Comparison of ENCODE assay signal across 8 cellular contexts in the genomic region with DNA sequence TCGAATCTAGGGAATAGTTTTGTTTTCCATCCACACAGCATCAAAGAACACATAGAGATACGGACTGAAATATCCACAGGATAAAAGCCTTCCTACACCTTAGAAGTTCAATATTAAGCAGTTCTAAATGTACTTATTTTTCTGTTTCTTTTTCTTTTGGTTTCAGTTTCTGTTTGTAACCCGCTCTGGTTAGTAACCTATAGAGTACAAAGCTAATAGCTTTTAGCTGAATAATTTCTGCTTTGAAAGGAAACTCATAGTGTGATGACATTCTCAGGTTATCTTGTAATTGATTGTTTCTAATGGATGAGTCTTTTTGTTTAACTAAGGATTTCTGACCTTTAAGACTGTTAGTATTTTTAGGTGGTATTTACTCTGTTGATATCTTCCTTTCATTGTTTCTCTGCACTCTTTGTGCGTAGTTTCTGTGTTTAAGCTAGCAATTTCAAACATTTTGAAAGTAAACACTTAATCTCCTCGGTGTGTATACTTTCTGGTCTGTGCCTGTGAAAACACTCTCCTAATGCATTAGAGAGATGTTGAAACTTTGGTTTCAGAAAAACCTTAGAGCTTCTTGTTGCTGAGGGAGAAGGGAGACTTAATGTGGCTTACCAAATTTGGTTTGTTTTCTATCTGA.
A peak's percentile ranks its signal among the peaks of the same experiment; 100 is the strongest.
DNase-seq lines count a peak whose midpoint lies in the region; ATAC-seq, FAIRE-seq and TF ChIP-seq lines count a peak whose summit lies in the region.

No MANE protein-coding gene starts in this region.

- no peaks in the 10 kb centered on the region for H3K27me3 ChIP-seq in right lobe of liver

- H3K4me3 Mint-ChIP-seq in activated naive CD4-positive, alpha-beta T cell treated with anti-CD3 and anti-CD28 coated beads, Interleukin-2, amount 10 ng/mL, durations not matched to agents 7 days and 5 days, result peak overlapping the region; percentile 70
- H3K4me3 Mint-ChIP-seq in activated CD4-positive, alpha-beta memory T cell treated with anti-CD3 and anti-CD28 coated beads for 36 hours, result peak overlapping the region; percentile 36

- peak overlapping the region; percentile 85 for H3K27ac Mint-ChIP-seq in activated naive CD4-positive, alpha-beta T cell treated with anti-CD3 and anti-CD28 coated beads, Interleukin-2, amount 10 ng/mL, durations not matched to agents 7 days and 5 days
- no peak overlapping the region for H3K27ac Mint-ChIP-seq in activated CD4-positive, alpha-beta memory T cell treated with anti-CD3 and anti-CD28 coated beads for 36 hours

- peak overlapping the region in 2 of 3 donors; percentile 8 to 23 for H3K4me3 ChIP-seq in right lobe of liver

- no peak for TF ChIP-seq CTCF in right lobe of liver (IDR thresholded peaks at IDR 0.05)

- H3K9me3 Mint-ChIP-seq in activated naive CD4-positive, alpha-beta T cell treated with anti-CD3 and anti-CD28 coated beads, Interleukin-2, amount 10 ng/mL, durations not matched to agents 7 days and 5 days, result no peaks in the 10 kb centered on the region
- H3K9me3 Mint-ChIP-seq in activated CD4-positive, alpha-beta memory T cell treated with anti-CD3 and anti-CD28 coated beads for 36 hours, result peaks cover 8% of the 10 kb centered on the region

- no peaks in the 10 kb centered on the region for H3K4me1 ChIP-seq in right lobe of liver

- TF ChIP-seq POLR2A in right lobe of liver (IDR thresholded peaks at IDR 0.05), result no peak

- no peaks in the 10 kb centered on the region for H3K36me3 ChIP-seq in right lobe of liver

- CTCF ChIA-PET in activated naive CD4-positive, alpha-beta T cell treated with anti-CD3 and anti-CD28 coated beads, Interleukin-2, amount 10 ng/mL, durations not matched to agents 7 days and 5 days (lab: Charles Lee), result interaction anchor here (0.7 kb wide), 1 partner anchor 24 kb away, joined by 3 read pairs; no protein-coding TSS in a partner anchor
- CTCF ChIA-PET in activated CD4-positive, alpha-beta memory T cell treated with anti-CD3 and anti-CD28 coated beads for 36 hours (lab: Charles Lee), result no interaction called here

- POLR2A ChIA-PET in activated CD4-positive, alpha-beta memory T cell treated with anti-CD3 and anti-CD28 coated beads for 36 hours (lab: Charles Lee), result no interaction called here

- H3K4me1 Mint-ChIP-seq in activated naive CD4-positive, alpha-beta T cell treated with anti-CD3 and anti-CD28 coated beads, Interleukin-2, amount 10 ng/mL, durations not matched to agents 7 days and 5 days, result peaks cover 19% of the 10 kb centered on the region
- peaks cover 21% of the 10 kb centered on the region for H3K4me1 Mint-ChIP-seq in activated CD4-positive, alpha-beta memory T cell treated with anti-CD3 and anti-CD28 coated beads for 36 hours (ENCODE audit: low read depth)

- no peaks in the 10 kb centered on the region for H3K9me3 ChIP-seq in right lobe of liver

- ATAC-seq in HG03378 (IDR thresholded peaks at IDR 0.05; ENCODE audit: unreplicated experiment) (peak; percentile 79), right lobe of liver (peak; percentile 27 to 62 (median 45))

- FAIRE-seq in frontal cortex (lab: Jason Lieb, UNC), result no peak

- intact Hi-C loops in activated CD4-positive, alpha-beta memory T cell treated with anti-CD3 and anti-CD28 coated beads for 36 hours (cut with micrococcal nuclease), result no loop called here
- intact Hi-C loops in right lobe of liver (cut with DNase I), result no loop called here

- peak overlapping the region in 1 of 3 donors; percentile 4 for H3K27ac ChIP-seq in right lobe of liver

- no peaks in the 10 kb centered on the region for H3K27me3 Mint-ChIP-seq in activated naive CD4-positive, alpha-beta T cell treated with anti-CD3 and anti-CD28 coated beads, Interleukin-2, amount 10 ng/mL, durations not matched to agents 7 days and 5 days
- H3K27me3 Mint-ChIP-seq in activated CD4-positive, alpha-beta memory T cell treated with anti-CD3 and anti-CD28 coated beads for 36 hours, result no peaks in the 10 kb centered on the region

- 8% methylated on average over 5 of the region's 5 CpGs for WGBS in right lobe of liver (ENCODE audit: insufficient coverage, low coverage, low lambda C conversion rate, missing lambda C conversion rate)

- no peaks in the 10 kb centered on the region for H3K36me3 Mint-ChIP-seq in activated naive CD4-positive, alpha-beta T cell treated with anti-CD3 and anti-CD28 coated beads, Interleukin-2, amount 10 ng/mL, durations not matched to agents 7 days and 5 days
- H3K36me3 Mint-ChIP-seq in activated CD4-positive, alpha-beta memory T cell treated with anti-CD3 and anti-CD28 coated beads for 36 hours, result no peaks in the 10 kb centered on the region

- no peak for DNase-seq in activated naive CD4-positive, alpha-beta T cell treated with anti-CD3 and anti-CD28 coated beads, Interleukin-2, amount 10 ng/mL, durations not matched to agents 7 days and 5 days
- no peak for DNase-seq in activated naive CD4-positive, alpha-beta T cell (lab: John Stamatoyannopoulos, UW)
- no peak for DNase-seq in activated CD4-positive, alpha-beta memory T cell treated with anti-CD3 and anti-CD28 coated beads for 36 hours
- DNase-seq in right lobe of liver (no peak), hypothalamus (lab: John Stamatoyannopoulos, UW) (no peak), frontal cortex (ENCODE audit: low spot score in 2 of 2) (no peak), NOMO-1 treated with DMSO at 0.1 percent for 48 hours (lab: John Stamatoyannopoulos, UW; ENCODE audit: unreplicated experiment) (no peak)
